In the genomic region with DNA sequence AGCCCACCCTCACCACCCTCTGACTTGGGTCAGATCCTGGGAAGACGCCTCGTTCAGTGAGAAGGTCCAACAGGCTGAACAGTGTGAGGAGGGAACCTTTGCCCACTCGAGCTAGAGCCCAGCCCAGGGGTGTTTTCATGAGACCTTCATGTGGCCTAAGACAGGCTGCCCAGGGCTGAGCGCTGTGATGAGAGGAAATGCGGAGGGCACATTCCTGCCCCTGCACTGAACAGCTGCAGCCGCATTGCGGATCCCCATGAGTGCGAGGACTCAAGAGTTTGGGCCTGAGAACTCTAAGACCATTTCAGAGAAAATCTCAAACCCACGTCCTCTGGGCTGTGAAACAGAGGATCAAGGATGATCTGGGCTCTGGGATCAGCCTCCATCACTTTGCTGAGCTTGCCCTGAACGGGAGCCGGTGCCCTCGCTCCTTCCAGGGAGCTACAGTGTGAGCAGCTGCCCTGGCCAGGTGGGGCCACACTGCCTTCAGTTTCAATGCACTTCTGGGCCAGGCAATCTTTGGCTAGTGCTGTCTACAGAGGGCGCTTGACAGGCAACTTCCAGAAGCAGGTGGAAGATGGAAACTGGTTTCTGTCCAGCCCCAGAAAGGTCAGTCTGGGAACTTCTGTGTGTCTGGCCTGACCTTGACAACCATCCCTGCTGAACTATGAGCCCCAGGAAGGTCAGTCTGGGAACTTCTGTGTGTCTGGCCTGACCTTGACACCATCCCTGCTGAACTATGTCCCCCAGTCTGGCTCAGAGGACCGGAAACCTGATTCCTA, we compare ENCODE assay signal across 1 cellular context.
A peak's percentile ranks its signal among the peaks of the same experiment; 100 is the strongest.
TF ChIP-seq lines count a peak whose summit lies in the region.

No MANE protein-coding gene starts in this region.

TF ChIP-seq in HepG2, 621 proteins besides CTCF, POLR2A, EP300 and RAD21 (continued from another document and continues in another):
- TF ChIP-seq MEIS1 (CRISPR knock-in tag; IDR thresholded peaks at IDR 0.05; ENCODE audit: borderline replicate concordance) (peak; percentile 66; the same call in 1 of the 2 replicates), ZNF776 (CRISPR knock-in tag; IDR thresholded peaks at IDR 0.05) (0 out of 2 replicates have a peak, but pooled peaks have one; percentile 66), ZNF24 (IDR thresholded peaks at IDR 0.05) (no peak), WIZ (CRISPR knock-in tag; IDR thresholded peaks at IDR 0.05) (0 out of 2 replicates have a peak, but pooled peaks have one; percentile 56), SIX4 (CRISPR knock-in tag; IDR thresholded peaks at IDR 0.05) (peak; percentile 69), SOX5 (CRISPR knock-in tag; IDR thresholded peaks at IDR 0.05; ENCODE audit: borderline replicate concordance) (peak; percentile 62; the same call in 1 of the 2 replicates), ZNF549 (CRISPR knock-in tag; IDR thresholded peaks at IDR 0.05) (no peak), ZNF101 (CRISPR knock-in tag; IDR thresholded peaks at IDR 0.05; ENCODE audit: borderline replicate concordance, low read depth) (no peak), ZNF331 (CRISPR knock-in tag; IDR thresholded peaks at IDR 0.05) (peak; percentile 77), KDM5A (IDR thresholded peaks at IDR 0.05; ENCODE audit: borderline replicate concordance, low read length) (no peak), MEF2D (CRISPR knock-in tag; IDR thresholded peaks at IDR 0.05) (peak; percentile 83; the same call in 1 of the 2 replicates), SALL2 (CRISPR knock-in tag; IDR thresholded peaks at IDR 0.05) (no peak), MBD4 (IDR thresholded peaks at IDR 0.05; ENCODE audit: borderline replicate concordance, low read length) (no peak), NR3C1 (CRISPR knock-in tag; IDR thresholded peaks at IDR 0.05) (no peak), ZNF746 (CRISPR knock-in tag; IDR thresholded peaks at IDR 0.05) (peak; percentile 67; the same call in 1 of the 2 replicates), ZNF589 (CRISPR knock-in tag; conservative IDR thresholded peaks at IDR 0.05) (no peak), KAT2B (IDR thresholded peaks at IDR 0.05; ENCODE audit: borderline replicate concordance, low read depth, low read length) (no peak), TBP (CRISPR knock-in tag; IDR thresholded peaks at IDR 0.05) (no peak), RARG (CRISPR knock-in tag; IDR thresholded peaks at IDR 0.05; ENCODE audit: low read depth) (no peak), HNRNPH1 (optimal IDR thresholded peaks at IDR 0.05; ENCODE audit: low read depth, low read length) (no peak), GPN1 (CRISPR knock-in tag; IDR thresholded peaks at IDR 0.05; ENCODE audit: borderline replicate concordance) (no peak), SMAD1 (CRISPR knock-in tag; IDR thresholded peaks at IDR 0.05; ENCODE audit: borderline replicate concordance, low read depth) (no peak), MIER3 (CRISPR knock-in tag; IDR thresholded peaks at IDR 0.05; ENCODE audit: borderline replicate concordance) (no peak), PITX1 (CRISPR knock-in tag; IDR thresholded peaks at IDR 0.05) (peak; percentile 39; the same call in 1 of the 2 replicates), PHF8 (CRISPR knock-in tag; IDR thresholded peaks at IDR 0.05) (no peak), ETV5 (CRISPR knock-in tag; IDR thresholded peaks at IDR 0.05; ENCODE audit: borderline replicate concordance) (peak; percentile 89), FOSL1 (CRISPR knock-in tag; IDR thresholded peaks at IDR 0.05; ENCODE audit: borderline replicate concordance) (no peak; the same call in 1 of the 2 replicates), ZNF274 (CRISPR knock-in tag; IDR thresholded peaks at IDR 0.05) (peak; percentile 44; the same call in 1 of the 2 replicates), KDM1A (CRISPR knock-in tag; IDR thresholded peaks at IDR 0.05) (0 out of 2 replicates have a peak, but pooled peaks have one; percentile 24), IRX3 (CRISPR knock-in tag; IDR thresholded peaks at IDR 0.05; ENCODE audit: borderline replicate concordance, low read depth) (no peak), KLF13 (CRISPR knock-in tag; IDR thresholded peaks at IDR 0.05) (no peak)
- TF ChIP-seq, protein P1, sequence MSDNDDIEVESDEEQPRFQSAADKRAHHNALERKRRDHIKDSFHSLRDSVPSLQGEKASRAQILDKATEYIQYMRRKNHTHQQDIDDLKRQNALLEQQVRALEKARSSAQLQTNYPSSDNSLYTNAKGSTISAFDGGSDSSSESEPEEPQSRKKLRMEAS (IDR thresholded peaks at IDR 0.05), result peak; percentile 89
- TF ChIP-seq, protein P2, sequence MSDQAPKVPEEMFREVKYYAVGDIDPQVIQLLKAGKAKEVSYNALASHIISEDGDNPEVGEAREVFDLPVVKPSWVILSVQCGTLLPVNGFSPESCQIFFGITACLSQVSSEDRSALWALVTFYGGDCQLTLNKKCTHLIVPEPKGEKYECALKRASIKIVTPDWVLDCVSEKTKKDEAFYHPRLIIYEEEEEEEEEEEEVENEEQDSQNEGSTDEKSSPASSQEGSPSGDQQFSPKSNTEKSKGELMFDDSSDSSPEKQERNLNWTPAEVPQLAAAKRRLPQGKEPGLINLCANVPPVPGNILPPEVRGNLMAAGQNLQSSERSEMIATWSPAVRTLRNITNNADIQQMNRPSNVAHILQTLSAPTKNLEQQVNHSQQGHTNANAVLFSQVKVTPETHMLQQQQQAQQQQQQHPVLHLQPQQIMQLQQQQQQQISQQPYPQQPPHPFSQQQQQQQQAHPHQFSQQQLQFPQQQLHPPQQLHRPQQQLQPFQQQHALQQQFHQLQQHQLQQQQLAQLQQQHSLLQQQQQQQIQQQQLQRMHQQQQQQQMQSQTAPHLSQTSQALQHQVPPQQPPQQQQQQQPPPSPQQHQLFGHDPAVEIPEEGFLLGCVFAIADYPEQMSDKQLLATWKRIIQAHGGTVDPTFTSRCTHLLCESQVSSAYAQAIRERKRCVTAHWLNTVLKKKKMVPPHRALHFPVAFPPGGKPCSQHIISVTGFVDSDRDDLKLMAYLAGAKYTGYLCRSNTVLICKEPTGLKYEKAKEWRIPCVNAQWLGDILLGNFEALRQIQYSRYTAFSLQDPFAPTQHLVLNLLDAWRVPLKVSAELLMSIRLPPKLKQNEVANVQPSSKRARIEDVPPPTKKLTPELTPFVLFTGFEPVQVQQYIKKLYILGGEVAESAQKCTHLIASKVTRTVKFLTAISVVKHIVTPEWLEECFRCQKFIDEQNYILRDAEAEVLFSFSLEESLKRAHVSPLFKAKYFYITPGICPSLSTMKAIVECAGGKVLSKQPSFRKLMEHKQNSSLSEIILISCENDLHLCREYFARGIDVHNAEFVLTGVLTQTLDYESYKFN (CRISPR knock-in tag; conservative IDR thresholded peaks at IDR 0.05), result peak; percentile 78
- TF ChIP-seq, protein P3, sequence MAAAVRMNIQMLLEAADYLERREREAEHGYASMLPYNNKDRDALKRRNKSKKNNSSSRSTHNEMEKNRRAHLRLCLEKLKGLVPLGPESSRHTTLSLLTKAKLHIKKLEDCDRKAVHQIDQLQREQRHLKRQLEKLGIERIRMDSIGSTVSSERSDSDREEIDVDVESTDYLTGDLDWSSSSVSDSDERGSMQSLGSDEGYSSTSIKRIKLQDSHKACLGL (CRISPR knock-in tag; IDR thresholded peaks at IDR 0.05), result peak; percentile 49; the same call in 1 of the 2 replicates
- TF ChIP-seq, protein P4, sequence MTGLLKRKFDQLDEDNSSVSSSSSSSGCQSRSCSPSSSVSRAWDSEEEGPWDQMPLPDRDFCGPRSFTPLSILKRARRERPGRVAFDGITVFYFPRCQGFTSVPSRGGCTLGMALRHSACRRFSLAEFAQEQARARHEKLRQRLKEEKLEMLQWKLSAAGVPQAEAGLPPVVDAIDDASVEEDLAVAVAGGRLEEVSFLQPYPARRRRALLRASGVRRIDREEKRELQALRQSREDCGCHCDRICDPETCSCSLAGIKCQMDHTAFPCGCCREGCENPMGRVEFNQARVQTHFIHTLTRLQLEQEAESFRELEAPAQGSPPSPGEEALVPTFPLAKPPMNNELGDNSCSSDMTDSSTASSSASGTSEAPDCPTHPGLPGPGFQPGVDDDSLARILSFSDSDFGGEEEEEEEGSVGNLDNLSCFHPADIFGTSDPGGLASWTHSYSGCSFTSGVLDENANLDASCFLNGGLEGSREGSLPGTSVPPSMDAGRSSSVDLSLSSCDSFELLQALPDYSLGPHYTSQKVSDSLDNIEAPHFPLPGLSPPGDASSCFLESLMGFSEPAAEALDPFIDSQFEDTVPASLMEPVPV (CRISPR knock-in tag; IDR thresholded peaks at IDR 0.05), result no peak
- TF ChIP-seq, protein P5, sequence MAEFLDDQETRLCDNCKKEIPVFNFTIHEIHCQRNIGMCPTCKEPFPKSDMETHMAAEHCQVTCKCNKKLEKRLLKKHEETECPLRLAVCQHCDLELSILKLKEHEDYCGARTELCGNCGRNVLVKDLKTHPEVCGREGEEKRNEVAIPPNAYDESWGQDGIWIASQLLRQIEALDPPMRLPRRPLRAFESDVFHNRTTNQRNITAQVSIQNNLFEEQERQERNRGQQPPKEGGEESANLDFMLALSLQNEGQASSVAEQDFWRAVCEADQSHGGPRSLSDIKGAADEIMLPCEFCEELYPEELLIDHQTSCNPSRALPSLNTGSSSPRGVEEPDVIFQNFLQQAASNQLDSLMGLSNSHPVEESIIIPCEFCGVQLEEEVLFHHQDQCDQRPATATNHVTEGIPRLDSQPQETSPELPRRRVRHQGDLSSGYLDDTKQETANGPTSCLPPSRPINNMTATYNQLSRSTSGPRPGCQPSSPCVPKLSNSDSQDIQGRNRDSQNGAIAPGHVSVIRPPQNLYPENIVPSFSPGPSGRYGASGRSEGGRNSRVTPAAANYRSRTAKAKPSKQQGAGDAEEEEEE (CRISPR knock-in tag; IDR thresholded peaks at IDR 0.05; ENCODE audit: borderline replicate concordance), result no peak
- TF ChIP-seq, protein P6, sequence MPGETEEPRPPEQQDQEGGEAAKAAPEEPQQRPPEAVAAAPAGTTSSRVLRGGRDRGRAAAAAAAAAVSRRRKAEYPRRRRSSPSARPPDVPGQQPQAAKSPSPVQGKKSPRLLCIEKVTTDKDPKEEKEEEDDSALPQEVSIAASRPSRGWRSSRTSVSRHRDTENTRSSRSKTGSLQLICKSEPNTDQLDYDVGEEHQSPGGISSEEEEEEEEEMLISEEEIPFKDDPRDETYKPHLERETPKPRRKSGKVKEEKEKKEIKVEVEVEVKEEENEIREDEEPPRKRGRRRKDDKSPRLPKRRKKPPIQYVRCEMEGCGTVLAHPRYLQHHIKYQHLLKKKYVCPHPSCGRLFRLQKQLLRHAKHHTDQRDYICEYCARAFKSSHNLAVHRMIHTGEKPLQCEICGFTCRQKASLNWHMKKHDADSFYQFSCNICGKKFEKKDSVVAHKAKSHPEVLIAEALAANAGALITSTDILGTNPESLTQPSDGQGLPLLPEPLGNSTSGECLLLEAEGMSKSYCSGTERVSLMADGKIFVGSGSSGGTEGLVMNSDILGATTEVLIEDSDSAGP (CRISPR knock-in tag; IDR thresholded peaks at IDR 0.05; ENCODE audit: borderline replicate concordance), result peak; percentile 54; the same call in 1 of the 2 replicates
- TF ChIP-seq, protein P7, sequence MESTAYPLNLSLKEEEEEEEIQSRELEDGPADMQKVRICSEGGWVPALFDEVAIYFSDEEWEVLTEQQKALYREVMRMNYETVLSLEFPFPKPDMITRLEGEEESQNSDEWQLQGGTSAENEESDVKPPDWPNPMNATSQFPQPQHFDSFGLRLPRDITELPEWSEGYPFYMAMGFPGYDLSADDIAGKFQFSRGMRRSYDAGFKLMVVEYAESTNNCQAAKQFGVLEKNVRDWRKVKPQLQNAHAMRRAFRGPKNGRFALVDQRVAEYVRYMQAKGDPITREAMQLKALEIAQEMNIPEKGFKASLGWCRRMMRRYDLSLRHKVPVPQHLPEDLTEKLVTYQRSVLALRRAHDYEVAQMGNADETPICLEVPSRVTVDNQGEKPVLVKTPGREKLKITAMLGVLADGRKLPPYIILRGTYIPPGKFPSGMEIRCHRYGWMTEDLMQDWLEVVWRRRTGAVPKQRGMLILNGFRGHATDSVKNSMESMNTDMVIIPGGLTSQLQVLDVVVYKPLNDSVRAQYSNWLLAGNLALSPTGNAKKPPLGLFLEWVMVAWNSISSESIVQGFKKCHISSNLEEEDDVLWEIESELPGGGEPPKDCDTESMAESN (CRISPR knock-in tag; conservative IDR thresholded peaks at IDR 0.05), result no peak
- TF ChIP-seq, protein P8, sequence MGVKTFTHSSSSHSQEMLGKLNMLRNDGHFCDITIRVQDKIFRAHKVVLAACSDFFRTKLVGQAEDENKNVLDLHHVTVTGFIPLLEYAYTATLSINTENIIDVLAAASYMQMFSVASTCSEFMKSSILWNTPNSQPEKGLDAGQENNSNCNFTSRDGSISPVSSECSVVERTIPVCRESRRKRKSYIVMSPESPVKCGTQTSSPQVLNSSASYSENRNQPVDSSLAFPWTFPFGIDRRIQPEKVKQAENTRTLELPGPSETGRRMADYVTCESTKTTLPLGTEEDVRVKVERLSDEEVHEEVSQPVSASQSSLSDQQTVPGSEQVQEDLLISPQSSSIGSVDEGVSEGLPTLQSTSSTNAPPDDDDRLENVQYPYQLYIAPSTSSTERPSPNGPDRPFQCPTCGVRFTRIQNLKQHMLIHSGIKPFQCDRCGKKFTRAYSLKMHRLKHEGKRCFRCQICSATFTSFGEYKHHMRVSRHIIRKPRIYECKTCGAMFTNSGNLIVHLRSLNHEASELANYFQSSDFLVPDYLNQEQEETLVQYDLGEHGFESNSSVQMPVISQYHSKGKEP (CRISPR knock-in tag; IDR thresholded peaks at IDR 0.05), result no peak
- TF ChIP-seq, protein P9, sequence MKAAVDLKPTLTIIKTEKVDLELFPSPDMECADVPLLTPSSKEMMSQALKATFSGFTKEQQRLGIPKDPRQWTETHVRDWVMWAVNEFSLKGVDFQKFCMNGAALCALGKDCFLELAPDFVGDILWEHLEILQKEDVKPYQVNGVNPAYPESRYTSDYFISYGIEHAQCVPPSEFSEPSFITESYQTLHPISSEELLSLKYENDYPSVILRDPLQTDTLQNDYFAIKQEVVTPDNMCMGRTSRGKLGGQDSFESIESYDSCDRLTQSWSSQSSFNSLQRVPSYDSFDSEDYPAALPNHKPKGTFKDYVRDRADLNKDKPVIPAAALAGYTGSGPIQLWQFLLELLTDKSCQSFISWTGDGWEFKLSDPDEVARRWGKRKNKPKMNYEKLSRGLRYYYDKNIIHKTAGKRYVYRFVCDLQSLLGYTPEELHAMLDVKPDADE (CRISPR knock-in tag; IDR thresholded peaks at IDR 0.05), result no peak
- TF ChIP-seq, protein P10, sequence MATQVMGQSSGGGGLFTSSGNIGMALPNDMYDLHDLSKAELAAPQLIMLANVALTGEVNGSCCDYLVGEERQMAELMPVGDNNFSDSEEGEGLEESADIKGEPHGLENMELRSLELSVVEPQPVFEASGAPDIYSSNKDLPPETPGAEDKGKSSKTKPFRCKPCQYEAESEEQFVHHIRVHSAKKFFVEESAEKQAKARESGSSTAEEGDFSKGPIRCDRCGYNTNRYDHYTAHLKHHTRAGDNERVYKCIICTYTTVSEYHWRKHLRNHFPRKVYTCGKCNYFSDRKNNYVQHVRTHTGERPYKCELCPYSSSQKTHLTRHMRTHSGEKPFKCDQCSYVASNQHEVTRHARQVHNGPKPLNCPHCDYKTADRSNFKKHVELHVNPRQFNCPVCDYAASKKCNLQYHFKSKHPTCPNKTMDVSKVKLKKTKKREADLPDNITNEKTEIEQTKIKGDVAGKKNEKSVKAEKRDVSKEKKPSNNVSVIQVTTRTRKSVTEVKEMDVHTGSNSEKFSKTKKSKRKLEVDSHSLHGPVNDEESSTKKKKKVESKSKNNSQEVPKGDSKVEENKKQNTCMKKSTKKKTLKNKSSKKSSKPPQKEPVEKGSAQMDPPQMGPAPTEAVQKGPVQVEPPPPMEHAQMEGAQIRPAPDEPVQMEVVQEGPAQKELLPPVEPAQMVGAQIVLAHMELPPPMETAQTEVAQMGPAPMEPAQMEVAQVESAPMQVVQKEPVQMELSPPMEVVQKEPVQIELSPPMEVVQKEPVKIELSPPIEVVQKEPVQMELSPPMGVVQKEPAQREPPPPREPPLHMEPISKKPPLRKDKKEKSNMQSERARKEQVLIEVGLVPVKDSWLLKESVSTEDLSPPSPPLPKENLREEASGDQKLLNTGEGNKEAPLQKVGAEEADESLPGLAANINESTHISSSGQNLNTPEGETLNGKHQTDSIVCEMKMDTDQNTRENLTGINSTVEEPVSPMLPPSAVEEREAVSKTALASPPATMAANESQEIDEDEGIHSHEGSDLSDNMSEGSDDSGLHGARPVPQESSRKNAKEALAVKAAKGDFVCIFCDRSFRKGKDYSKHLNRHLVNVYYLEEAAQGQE (IDR thresholded peaks at IDR 0.05; ENCODE audit: borderline replicate concordance in 1 of 2, low read depth in 1 of 2, low read length in 2 of 2), result peak in 1 of 2 experiments; percentile 32; a peak in 1 of 4 replicates
